16 cellular contexts compared by ENCODE assay signal in genomic region chr1:28986296-28986910, GRCh38.
A peak's percentile ranks its signal among the peaks of the same experiment; 100 is the strongest.
DNase-seq lines count a peak whose midpoint lies in the region; ATAC-seq and TF ChIP-seq lines count a peak whose summit lies in the region.
"Had no signal": no experiment of that assay in that cellular context is flagged by ENCODE, and none has a peak within 500 bp of the region (broad histone marks: within the 10 kb centered on the region; RNA-seq: fewer than 3 reads in every experiment).

No MANE protein-coding gene starts in this region.

- H3K36me3 ChIP-seq in DOHH2 (ENCODE audit: control insufficient read depth, low read length) (peaks cover 15% of the 10 kb centered on the region), BE2C (no peaks in the 10 kb centered on the region)
- H3K36me3 ChIP-seq: MG63, right atrium auricular region had no signal

- peak overlapping the region; percentile 43 for H3K4me2 ChIP-seq in DOHH2 (ENCODE audit: low read length)

- H3K9me2 ChIP-seq in DOHH2 (replicated peaks; ENCODE audit: control insufficient read depth, low read length), result no peaks in the 10 kb centered on the region

- 0 out of 2 replicates have a peak overlapping the region, but pooled peaks have one; percentile 18 for H3K27ac ChIP-seq in DOHH2 (ENCODE audit: low read depth, low read length)
- H3K27ac ChIP-seq: left ventricle myocardium inferior, tibial artery had no signal

- TF ChIP-seq CTCF in DOHH2 (IDR thresholded peaks at IDR 0.05; ENCODE audit: low read depth, low read length, poor library complexity, severe bottlenecking) (no peak), natural killer cell (IDR thresholded peaks at IDR 0.05) (no peak), BE2C (IDR thresholded peaks at IDR 0.05; ENCODE audit: low read depth, low read length) (no peak)

- H3K27me3 ChIP-seq in DOHH2 (ENCODE audit: control insufficient read depth, low read length) (no peaks in the 10 kb centered on the region), BE2C (no peaks in the 10 kb centered on the region)
- H3K27me3 ChIP-seq: MG63, right atrium auricular region, tibial artery had no signal

- H3K4me1 ChIP-seq in DOHH2 (ENCODE audit: control insufficient read depth, low read length) (peaks cover 16% of the 10 kb centered on the region), BE2C (no peaks in the 10 kb centered on the region)
- H3K4me1 ChIP-seq: tibial artery had no signal

- H3K9me3 ChIP-seq in DOHH2 (ENCODE audit: control insufficient read depth, insufficient read depth, low read length) (peaks cover 11% of the 10 kb centered on the region; the same call in 1 of the 2 replicates), BE2C (no peaks in the 10 kb centered on the region)
- H3K9me3 ChIP-seq: left ventricle myocardium inferior, right atrium auricular region, tibial artery had no signal

- peaks cover 3% of the 10 kb centered on the region for H3K9me3 Mint-ChIP-seq in activated naive CD8-positive, alpha-beta T cell treated with anti-CD3 and anti-CD28 coated beads for 36 hours
- H3K9me3 Mint-ChIP-seq in natural killer cell, result no peaks in the 10 kb centered on the region

- H3K36me3 Mint-ChIP-seq in activated naive CD8-positive, alpha-beta T cell treated with anti-CD3 and anti-CD28 coated beads for 36 hours, result peaks cover 25% of the 10 kb centered on the region
- no peaks in the 10 kb centered on the region for H3K36me3 Mint-ChIP-seq in natural killer cell

- H3K4me3 ChIP-seq in DOHH2 (ENCODE audit: low read length), result no peak overlapping the region
- H3K4me3 ChIP-seq in BE2C (ENCODE audit: low read depth, low read length), result no peak overlapping the region
- H3K4me3 ChIP-seq: left ventricle myocardium inferior, MG63, right atrium auricular region, tibial artery had no signal

- peaks cover 16% of the 10 kb centered on the region for H3K79me2 ChIP-seq in DOHH2 (ENCODE audit: control insufficient read depth, low read length)

- H3F3A ChIP-seq in DOHH2 (ENCODE audit: control insufficient read depth, insufficient read depth), result peaks cover 3% of the 10 kb centered on the region; the same call in 1 of the 2 replicates

- H3K27ac Mint-ChIP-seq in activated naive CD8-positive, alpha-beta T cell treated with anti-CD3 and anti-CD28 coated beads for 36 hours, result peak overlapping the region; percentile 6
- H3K27ac Mint-ChIP-seq in natural killer cell, result peak overlapping the region; percentile 35 to 49
- H3K27ac Mint-ChIP-seq: nephron had no signal

- ATAC-seq in natural killer cell (no peak), HG02884 (IDR thresholded peaks at IDR 0.05; ENCODE audit: unreplicated experiment) (no peak), GM19397 (IDR thresholded peaks at IDR 0.05; ENCODE audit: unreplicated experiment) (no peak), GM19467 (IDR thresholded peaks at IDR 0.05; ENCODE audit: unreplicated experiment) (no peak)
- ATAC-seq: esophagus mucosa had no signal

- no peak overlapping the region for H3K4me3 Mint-ChIP-seq in activated naive CD8-positive, alpha-beta T cell treated with anti-CD3 and anti-CD28 coated beads for 36 hours
- H3K4me3 Mint-ChIP-seq in natural killer cell, result no peak overlapping the region
- H3K4me3 Mint-ChIP-seq: nephron had no signal

- H3K27me3 Mint-ChIP-seq in activated naive CD8-positive, alpha-beta T cell treated with anti-CD3 and anti-CD28 coated beads for 36 hours, result no peaks in the 10 kb centered on the region
- H3K27me3 Mint-ChIP-seq in natural killer cell (ENCODE audit: low read depth in 2 of 2), result no peaks in the 10 kb centered on the region

- H3K4me1 Mint-ChIP-seq in activated naive CD8-positive, alpha-beta T cell treated with anti-CD3 and anti-CD28 coated beads for 36 hours, result peaks cover 24% of the 10 kb centered on the region
- peaks cover 35 to 43% of the 10 kb centered on the region in 2 donors for H3K4me1 Mint-ChIP-seq in natural killer cell

- intact Hi-C loops in natural killer cell (cut with micrococcal nuclease), result no loop called here

- DNase-seq in NAMALWA (ENCODE audit: low spot score) (peak; percentile 20), natural killer cell (no peak), BE2C (no peak)
- no peak for DNase-seq in activated naive CD8-positive, alpha-beta T cell treated with anti-CD3 and anti-CD28 coated beads for 36 hours
- DNase-seq: DMS79, left ventricle myocardium inferior, MG63, NCI-H2171 treated with DMSO at 0.1 percent for 48 hours, tibial artery had no signal

- no peaks in the 10 kb centered on the region for H4K20me1 ChIP-seq in DOHH2 (ENCODE audit: control insufficient read depth, insufficient read depth, low read depth, low read length)
